15 cellular contexts compared by ENCODE assay signal in genomic region chr9:38311382-38312270, GRCh38.
DNase-seq lines count a peak whose midpoint lies in the region; ATAC-seq and TF ChIP-seq lines count a peak whose summit lies in the region.
"Had no signal": no experiment of that assay in that cellular context is flagged by ENCODE, and none has a peak within 500 bp of the region (broad histone marks: within the 10 kb centered on the region; RNA-seq: fewer than 3 reads in every experiment).

No MANE protein-coding gene starts in this region.

- TF ChIP-seq EP300 in stomach (IDR thresholded peaks at IDR 0.05): no peak

- H3K9me3 ChIP-seq in stomach: no peaks in the 10 kb centered on the region
- H3K9me3 ChIP-seq: SJCRH30 had no signal

- H3K4me1 ChIP-seq in stomach: peaks cover 0 to 22% (median 10%) of the 10 kb centered on the region in 4 donors

- TF ChIP-seq CTCF in stomach (IDR thresholded peaks at IDR 0.05): no peak

- no peak for TF ChIP-seq POLR2A in stomach (IDR thresholded peaks at IDR 0.05)

- no peak overlapping the region for H3K4me3 ChIP-seq in stomach
- H3K4me3 ChIP-seq: SJCRH30 had no signal

- DNase-seq in DMS 273 (lab: John Stamatoyannopoulos, UW; ENCODE audit: unreplicated experiment) (peak; percentile 16), DMS 273 treated with DMSO at 0.1 percent for 48 hours (lab: John Stamatoyannopoulos, UW) (no peak), NCI-H526 treated with DMSO at 0.1 percent for 48 hours (lab: John Stamatoyannopoulos, UW) (peak; percentile 25), left ventricle myocardium superior (peak; percentile 29), retina (peak; percentile 52), foreskin melanocyte (no peak), stomach (no peak)
- DNase-seq: central memory CD4-positive, alpha-beta T cell; NCI-H524; occipital lobe; stimulated activated CD4-positive, alpha-beta T cell treated with anti-CD3 and anti-CD28 coated beads, Interleukin-4, amount 100 ng/mL, for 4 hours had no signal

- peaks cover 0 to 10% (median 0%) of the 10 kb centered on the region in 3 donors for H3K27me3 ChIP-seq in stomach
- H3K27me3 ChIP-seq: SJCRH30 had no signal

- no peaks in the 10 kb centered on the region for H3K36me3 ChIP-seq in stomach
- H3K36me3 ChIP-seq: SJCRH30 had no signal

- intact Hi-C loops in left ventricle myocardium superior (cut with micrococcal nuclease) (no loop called here), stomach (cut with DNase I; ENCODE audit: low total_unique reads) (no loop called here)

- ATAC-seq in left ventricle myocardium superior: peak; percentile 74
- ATAC-seq in HG03432 (IDR thresholded peaks at IDR 0.05; ENCODE audit: unreplicated experiment): no peak
- ATAC-seq: activated CD4-positive, CD25-positive, alpha-beta regulatory T cell treated with anti-CD3 and anti-CD28 coated beads, Interleukin-2, amount 50 U/mL, for 24 hours had no signal

- H3K27ac ChIP-seq in stomach: peak overlapping the region in 1 of 5 donors; percentile 26
- H3K27ac ChIP-seq: 22Rv1, SJCRH30 had no signal

- 36 to 45% (median 43%) methylated on average over 11 to 16 of the region's 16 CpGs for WGBS in stomach, 5 donors

Comparison
In these comparisons a context has a peak if more than half of its experiments do, and no peak if none do; other contexts are left out.
1. DNase-seq: peak in DMS 273 (single experiment), NCI-H526 treated with DMSO at 0.1 percent for 48 hours (single experiment), left ventricle myocardium superior (single experiment) and retina (single experiment); none in DMS 273 treated with DMSO at 0.1 percent for 48 hours (single experiment), foreskin melanocyte (single experiment) and stomach (single experiment).